ENCODE assay signal across 25 cellular contexts in genomic region chr1:55476445-55477015, GRCh38.
DNase-seq lines count a peak whose midpoint lies in the region; ATAC-seq and TF ChIP-seq lines count a peak whose summit lies in the region.
"Had no signal": no experiment of that assay in that cellular context is flagged by ENCODE, and none has a peak within 500 bp of the region (broad histone marks: within the 10 kb centered on the region; RNA-seq: fewer than 3 reads in every experiment).

No MANE protein-coding gene starts in this region.

- no peaks in the 10 kb centered on the region for H3K9me3 Mint-ChIP-seq in HFFc6
- H3K9me3 Mint-ChIP-seq: activated naive CD4-positive, alpha-beta T cell treated with anti-CD3 and anti-CD28 coated beads, Interleukin-2, amount 50 U/mL, for 24 hours; effector memory CD8-positive, alpha-beta T cell; neural progenitor cell had no signal

- intact Hi-C loops in esophagus muscularis mucosa (cut with DNase I) (no loop called here), right lobe of liver (cut with DNase I) (no loop called here)

- H3K36me3 ChIP-seq in esophagus muscularis mucosa (no peaks in the 10 kb centered on the region), right lobe of liver (no peaks in the 10 kb centered on the region)
- H3K36me3 ChIP-seq: HAP-1, neural progenitor cell had no signal

- H3K27ac ChIP-seq in esophagus muscularis mucosa (replicated peaks in 1 of 4) (no peak overlapping the region), right lobe of liver (no peak overlapping the region)
- H3K27ac ChIP-seq: neural progenitor cell, VCaP had no signal

- peak; percentile 25 to 59 (median 52) for ATAC-seq in right lobe of liver
- no peak for ATAC-seq in HG03280 (IDR thresholded peaks at IDR 0.05; ENCODE audit: unreplicated experiment)
- ATAC-seq: effector memory CD8-positive, alpha-beta T cell; T-helper 17 cell had no signal

- 83% methylated on average over 6 of the region's 6 CpGs for WGBS in esophagus muscularis mucosa
- 25% methylated on average over 6 of the region's 6 CpGs for WGBS in right lobe of liver (ENCODE audit: insufficient coverage, low coverage, low lambda C conversion rate, missing lambda C conversion rate)

- TF ChIP-seq CTCF in esophagus muscularis mucosa (IDR thresholded peaks at IDR 0.05) (no peak), right lobe of liver (IDR thresholded peaks at IDR 0.05) (no peak), HFFc6 (IDR thresholded peaks at IDR 0.05) (no peak)

- peaks cover 55% of the 10 kb centered on the region for H3K4me1 Mint-ChIP-seq in HFFc6 (ENCODE audit: low read depth)
- H3K4me1 Mint-ChIP-seq: activated naive CD4-positive, alpha-beta T cell treated with anti-CD3 and anti-CD28 coated beads, Interleukin-2, amount 50 U/mL, for 24 hours; CD4-positive, alpha-beta memory T cell; neural progenitor cell; T-helper 17 cell had no signal

- no peak for TF ChIP-seq POLR2A in esophagus muscularis mucosa (IDR thresholded peaks at IDR 0.05; ENCODE audit: low read depth)
- no peak for TF ChIP-seq POLR2A in right lobe of liver (IDR thresholded peaks at IDR 0.05)

- H3K4me1 ChIP-seq in esophagus muscularis mucosa = no peaks in the 10 kb centered on the region
- H3K4me1 ChIP-seq in right lobe of liver = no peaks in the 10 kb centered on the region
- H3K4me1 ChIP-seq: HAP-1 had no signal

- no peaks in the 10 kb centered on the region for H3K36me3 Mint-ChIP-seq in HFFc6 (ENCODE audit: low read depth)
- H3K36me3 Mint-ChIP-seq: activated naive CD4-positive, alpha-beta T cell treated with anti-CD3 and anti-CD28 coated beads, Interleukin-2, amount 50 U/mL, for 24 hours; CD4-positive, alpha-beta memory T cell; neural progenitor cell had no signal

- TF ChIP-seq EP300 in esophagus muscularis mucosa (IDR thresholded peaks at IDR 0.05) = no peak

- no peaks in the 10 kb centered on the region for H3K9me3 ChIP-seq in esophagus muscularis mucosa
- H3K9me3 ChIP-seq in right lobe of liver = no peaks in the 10 kb centered on the region
- H3K9me3 ChIP-seq: HAP-1 had no signal

- H3K27ac Mint-ChIP-seq in HFFc6 = no peak overlapping the region
- H3K27ac Mint-ChIP-seq: activated naive CD4-positive, alpha-beta T cell treated with anti-CD3 and anti-CD28 coated beads, Interleukin-2, amount 50 U/mL, for 24 hours; CD4-positive, alpha-beta memory T cell; effector memory CD8-positive, alpha-beta T cell; neural progenitor cell; T-helper 17 cell had no signal

- peak; percentile 49 for DNase-seq in Caki2 (ENCODE audit: low read depth)
- DNase-seq in NCI-H1417 treated with DMSO at 0.1 percent for 48 hours (lab: John Stamatoyannopoulos, UW) = peak; percentile 3
- peak; percentile 53 for DNase-seq in esophagus muscularis mucosa (ENCODE audit: extremely low spot score)
- no peak for DNase-seq in right lobe of liver
- DNase-seq in GM19238 (ENCODE audit: insufficient read length, low spot score) = no peak
- no peak for DNase-seq in HFFc6
- no peak for DNase-seq in activated gamma-delta T cell (lab: John Stamatoyannopoulos, UW)
- DNase-seq: activated CD4-positive, alpha-beta T cell treated with anti-CD3 and anti-CD28 coated beads, Interleukin-2, amount 50 U/mL, for 48 hours; activated T-cell treated with anti-CD3 and anti-CD28 coated beads, Interleukin-2, amount 50 U/mL, for 1 hour; CD4-positive, alpha-beta memory T cell; DMS53; effector memory CD8-positive, alpha-beta T cell; hippocampal formation; islet precursor cell; NCI-H2029; NCI-H510A; SHP77 treated with DMSO at 0.1 percent for 48 hours; stimulated activated CD4-positive, alpha-beta T cell treated with anti-CD3 and anti-CD28 coated beads, Interleukin-12 subunit alpha, Interleukin-12 subunit beta, amount 100 ng/mL, for 4 hours; substantia nigra; T-helper 17 cell had no signal

- in situ Hi-C loops in Caki2 (cut with HindIII; ENCODE audit: low pct_unique_long_range_greater_than_20kb, low sequenced_read_pairs) = no loop called here

- H3K27me3 Mint-ChIP-seq in HFFc6 (ENCODE audit: insufficient read depth) = peaks cover 2% of the 10 kb centered on the region; the same call in 1 of the 2 replicates

- H3K27me3 ChIP-seq in esophagus muscularis mucosa = no peaks in the 10 kb centered on the region
- no peaks in the 10 kb centered on the region for H3K27me3 ChIP-seq in right lobe of liver
- H3K27me3 ChIP-seq: neural progenitor cell had no signal

- no peak overlapping the region for H3K4me3 Mint-ChIP-seq in HFFc6
- H3K4me3 Mint-ChIP-seq: activated naive CD4-positive, alpha-beta T cell treated with anti-CD3 and anti-CD28 coated beads, Interleukin-2, amount 50 U/mL, for 24 hours; CD4-positive, alpha-beta memory T cell; effector memory CD8-positive, alpha-beta T cell; neural progenitor cell; T-helper 17 cell had no signal

- no peak overlapping the region for H3K4me3 ChIP-seq in esophagus muscularis mucosa
- H3K4me3 ChIP-seq in right lobe of liver = no peak overlapping the region
- H3K4me3 ChIP-seq: HAP-1, neural progenitor cell had no signal

Comparison
In these comparisons a context has a peak if more than half of its experiments do, and no peak if none do; other contexts are left out.
1. DNase-seq: peak in Caki2 (single experiment), NCI-H1417 treated with DMSO at 0.1 percent for 48 hours (single experiment) and esophagus muscularis mucosa (single experiment); none in right lobe of liver (0 of 3), GM19238 (single experiment), HFFc6 (single experiment) and activated gamma-delta T cell (single experiment).